ENCODE assay signal across 10 cellular contexts in the genomic region with DNA sequence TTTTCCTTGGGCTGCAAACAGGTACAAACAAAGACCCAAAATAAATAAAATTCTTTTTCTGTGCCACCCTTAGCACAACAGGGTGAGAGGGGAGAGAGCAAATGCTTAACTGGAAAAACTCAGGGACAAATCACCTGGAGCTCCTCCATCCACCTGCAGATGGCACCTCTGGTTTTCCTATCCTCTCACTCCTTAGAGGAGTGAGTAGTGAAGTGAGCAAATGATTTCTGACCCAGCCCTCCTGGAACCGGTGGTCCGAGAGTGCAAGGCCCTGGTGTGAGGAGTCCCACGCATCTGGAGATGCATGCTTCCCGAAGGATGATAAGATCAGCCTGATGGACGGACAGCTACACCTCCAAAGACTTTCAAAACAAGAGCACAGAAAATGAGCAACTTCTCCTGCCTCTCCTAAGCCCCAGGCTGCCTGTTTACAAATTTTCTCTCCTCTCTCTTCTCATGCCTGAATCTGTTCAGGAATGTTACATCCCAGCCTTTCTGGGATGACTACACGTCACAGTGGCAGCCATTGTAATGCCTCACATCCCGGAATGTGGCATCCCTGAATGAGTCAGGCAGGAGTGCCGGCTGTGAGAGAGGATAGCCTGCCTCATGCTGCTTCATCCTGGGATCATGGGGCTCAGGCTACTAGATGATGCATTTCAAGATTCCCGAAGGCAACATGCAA.
DNase-seq lines count a peak whose midpoint lies in the region; ATAC-seq, FAIRE-seq and TF ChIP-seq lines count a peak whose summit lies in the region.
"Had no signal": no experiment of that assay in that cellular context is flagged by ENCODE, and none has a peak within 500 bp of the region (broad histone marks: within the 10 kb centered on the region; RNA-seq: fewer than 3 reads in every experiment).

No MANE protein-coding gene starts in this region.

- peak; percentile 50 for FAIRE-seq in H54 (lab: Jason Lieb, UNC)

- no peaks in the 10 kb centered on the region for H3K36me3 Mint-ChIP-seq in activated CD8-positive, alpha-beta T cell treated with anti-CD3 and anti-CD28 coated beads, Interleukin-2, amount 10 ng/mL, durations not matched to agents 7 days and 5 days (ENCODE audit: low read depth)

- CTCF ChIA-PET in activated CD8-positive, alpha-beta T cell treated with anti-CD3 and anti-CD28 coated beads, Interleukin-2, amount 10 ng/mL, durations not matched to agents 7 days and 5 days (lab: Charles Lee), result interaction anchor here (1.3 kb wide), 1 partner anchor 181 kb away, joined by 3 read pairs; no protein-coding TSS in a partner anchor

- no peak overlapping the region for H3K27ac Mint-ChIP-seq in activated CD8-positive, alpha-beta T cell treated with anti-CD3 and anti-CD28 coated beads, Interleukin-2, amount 10 ng/mL, durations not matched to agents 7 days and 5 days
- H3K27ac Mint-ChIP-seq: T-helper 1 cell treated with Interleukin-12 subunit alpha and Interleukin-12 subunit beta and Interleukin-4 antibody, amounts not matched to agents 30 μg/mL and 1 μg/mL, for 36 hours had no signal

- ATAC-seq in SK-N-SH treated with all-trans-retinoic acid at 6 μM for 48 hours (peak; percentile 92), GM18873 (IDR thresholded peaks at IDR 0.05; ENCODE audit: low FRiP score, unreplicated experiment) (no peak), GM19395 (IDR thresholded peaks at IDR 0.05; ENCODE audit: unreplicated experiment) (no peak)
- ATAC-seq in activated CD8-positive, alpha-beta T cell treated with anti-CD3 and anti-CD28 coated beads, Interleukin-2, amount 10 ng/mL, durations not matched to agents 7 days and 5 days, result no peak

- no peaks in the 10 kb centered on the region for H3K9me3 Mint-ChIP-seq in activated CD8-positive, alpha-beta T cell treated with anti-CD3 and anti-CD28 coated beads, Interleukin-2, amount 10 ng/mL, durations not matched to agents 7 days and 5 days (ENCODE audit: insufficient read depth)
- H3K9me3 Mint-ChIP-seq: T-helper 1 cell treated with Interleukin-12 subunit alpha and Interleukin-12 subunit beta and Interleukin-4 antibody, amounts not matched to agents 30 μg/mL and 1 μg/mL, for 36 hours had no signal

- no peak overlapping the region for H3K4me3 Mint-ChIP-seq in activated CD8-positive, alpha-beta T cell treated with anti-CD3 and anti-CD28 coated beads, Interleukin-2, amount 10 ng/mL, durations not matched to agents 7 days and 5 days
- H3K4me3 Mint-ChIP-seq: T-helper 1 cell treated with Interleukin-12 subunit alpha and Interleukin-12 subunit beta and Interleukin-4 antibody, amounts not matched to agents 30 μg/mL and 1 μg/mL, for 36 hours had no signal

- TF ChIP-seq CTCF in fibroblast of villous mesenchyme (IDR thresholded peaks at IDR 0.05; ENCODE audit: insufficient read depth, low read depth, low read length) (peak; percentile 21), retinal pigment epithelial cell (conservative IDR thresholded peaks at IDR 0.05; ENCODE audit: low read depth, low read length) (peak; percentile 49)

- TF ChIP-seq POLR2A in H54 (IDR thresholded peaks at IDR 0.05; ENCODE audit: low read depth, low read length), result no peak; the same call in 1 of the 2 replicates

- peaks cover 9% of the 10 kb centered on the region for H3K4me1 Mint-ChIP-seq in activated CD8-positive, alpha-beta T cell treated with anti-CD3 and anti-CD28 coated beads, Interleukin-2, amount 10 ng/mL, durations not matched to agents 7 days and 5 days (ENCODE audit: low read depth)

- POLR2A ChIA-PET in activated CD8-positive, alpha-beta T cell treated with anti-CD3 and anti-CD28 coated beads, Interleukin-2, amount 10 ng/mL, durations not matched to agents 7 days and 5 days (lab: Charles Lee), result no interaction called here

- H3K4me3 ChIP-seq in fibroblast of villous mesenchyme (ENCODE audit: low read depth, low read length) (no peak overlapping the region), retinal pigment epithelial cell (ENCODE audit: low read length) (no peak overlapping the region)

- DNase-seq in H54 (ENCODE audit: insufficient read length, low spot score) (peak; percentile 75), fibroblast of villous mesenchyme (ENCODE audit: low read depth) (peak; percentile 86), retinal pigment epithelial cell (ENCODE audit: low read depth) (peak; percentile 96), SK-N-DZ (ENCODE audit: low spot score) (no peak)
- DNase-seq in activated CD8-positive, alpha-beta T cell treated with anti-CD3 and anti-CD28 coated beads, Interleukin-2, amount 10 ng/mL, durations not matched to agents 7 days and 5 days, result no peak
- DNase-seq: erythroblast had no signal

- peaks cover 6% of the 10 kb centered on the region for H3K27me3 Mint-ChIP-seq in activated CD8-positive, alpha-beta T cell treated with anti-CD3 and anti-CD28 coated beads, Interleukin-2, amount 10 ng/mL, durations not matched to agents 7 days and 5 days (ENCODE audit: low read depth)

TF ChIP-seq in SK-N-SH treated with all-trans-retinoic acid at 6 μM for 48 hours, 23 proteins besides CTCF, POLR2A, EP300 and RAD21:
- 0 out of 2 replicates have a peak, but pooled peaks have one; percentile 17 for TF ChIP-seq CSDC2 (CRISPR knock-in tag; IDR thresholded peaks at IDR 0.05)
- peak; percentile 26; the same call in 1 of the 2 replicates for TF ChIP-seq ZC3H10 (CRISPR knock-in tag; IDR thresholded peaks at IDR 0.05)
- no peak for TF ChIP-seq POU6F1 (CRISPR knock-in tag; IDR thresholded peaks at IDR 0.05; ENCODE audit: borderline replicate concordance, low read depth)
- peak; percentile 62 for TF ChIP-seq ISL1 (CRISPR knock-in tag; IDR thresholded peaks at IDR 0.05)

Comparison
In these comparisons a context has a peak if more than half of its experiments do, and no peak if none do; other contexts are left out.
1. DNase-seq: peak in H54 (single experiment), fibroblast of villous mesenchyme (single experiment) and retinal pigment epithelial cell (single experiment); none in SK-N-DZ (single experiment) and activated CD8-positive, alpha-beta T cell treated with anti-CD3 and anti-CD28 coated beads, Interleukin-2, amount 10 ng/mL, durations not matched to agents 7 days and 5 days (single experiment).